Comparison of ENCODE assay signal across 33 cellular contexts in genomic region chrX:131057706-131058105, GRCh38. TPM values are rescaled to one million over a fixed set of nuclear protein-coding genes. Genes with fewer than 3 reads are reported as not detected.
"Had no signal": no experiment of that assay in that cellular context is flagged by ENCODE, and none has a peak within 500 bp of the region (broad histone marks: within the 10 kb centered on the region; RNA-seq: fewer than 3 reads in every experiment).

No MANE protein-coding gene starts in this region.

- ATAC-seq: effector memory CD8-positive, alpha-beta T cell; esophagus mucosa; foreskin keratinocyte; heart right ventricle; left lung; lower lobe of right lung; naive thymus-derived CD8-positive, alpha-beta T cell; stimulated activated naive CD8-positive, alpha-beta T cell treated with anti-CD3 and anti-CD28 coated beads, Interleukin-15, amount 100 ng/mL, for 72 hours had no signal

- H3K4me1 ChIP-seq: adrenal gland, foreskin keratinocyte, heart right ventricle, left lung, lower lobe of right lung, right lobe of liver, uterus had no signal

- H3K36me3 Mint-ChIP-seq: activated naive CD8-positive, alpha-beta T cell treated with anti-CD3 and anti-CD28 coated beads for 36 hours; naive thymus-derived CD8-positive, alpha-beta T cell; type B pancreatic cell had no signal

- H3K27ac ChIP-seq: adrenal gland, brain microvascular endothelial cell, foreskin keratinocyte, heart right ventricle, left lung, lower lobe of right lung, neutrophil, right lobe of liver, uterus had no signal

- H3K36me3 ChIP-seq: adrenal gland, brain microvascular endothelial cell, heart right ventricle, left lung, lower lobe of right lung, neutrophil, right lobe of liver, uterus had no signal

- H3K9me3 Mint-ChIP-seq: activated naive CD4-positive, alpha-beta T cell treated with anti-CD3 and anti-CD28 coated beads for 36 hours; activated naive CD8-positive, alpha-beta T cell treated with anti-CD3 and anti-CD28 coated beads for 36 hours; effector memory CD8-positive, alpha-beta T cell; stimulated activated naive CD8-positive, alpha-beta T cell treated with anti-CD3 and anti-CD28 coated beads, Interleukin-15, amount 100 ng/mL, for 72 hours; T-helper 2 cell treated with Interferon-gamma antibody and Interleukin-4, amounts not matched to agents 5 μg/mL and 100 μg/mL, for 36 hours; type B pancreatic cell had no signal

- DNase-seq: activated CD4-positive, alpha-beta T cell treated with anti-CD3 and anti-CD28 coated beads for 4 hours; activated CD4-positive, alpha-beta T cell treated with anti-CD3 and anti-CD28 coated beads, Interleukin-2, amount 50 U/mL, for 4 hours; activated effector memory CD4-positive, alpha-beta T cell treated with anti-CD3 and anti-CD28 coated beads, Interleukin-2, amount 50 U/mL, for 16 hours; activated naive CD4-positive, alpha-beta T cell treated with anti-CD3 and anti-CD28 coated beads for 36 hours; activated naive CD8-positive, alpha-beta T cell treated with anti-CD3 and anti-CD28 coated beads for 36 hours; activated T-cell treated with anti-CD3 and anti-CD28 coated beads for 4 hours; adrenal gland; brain microvascular endothelial cell; caudate nucleus; cortex of kidney; effector memory CD8-positive, alpha-beta T cell; foreskin keratinocyte; heart right ventricle; kidney glomerular epithelial cell; left lung; lower lobe of right lung; naive thymus-derived CD8-positive, alpha-beta T cell; right lobe of liver; stimulated activated CD4-positive, alpha-beta T cell treated with anti-CD3 and anti-CD28 coated beads, Interleukin-2, amount 100 ng/mL, for 48 hours; stimulated activated naive CD8-positive, alpha-beta T cell treated with anti-CD3 and anti-CD28 coated beads, Interleukin-15, amount 100 ng/mL, for 72 hours; substantia nigra; T-helper 1 cell; uterus had no signal

- H3K27ac Mint-ChIP-seq: activated naive CD4-positive, alpha-beta T cell treated with anti-CD3 and anti-CD28 coated beads for 36 hours; activated naive CD8-positive, alpha-beta T cell treated with anti-CD3 and anti-CD28 coated beads for 36 hours; effector memory CD8-positive, alpha-beta T cell; naive thymus-derived CD8-positive, alpha-beta T cell; stimulated activated naive CD8-positive, alpha-beta T cell treated with anti-CD3 and anti-CD28 coated beads, Interleukin-15, amount 100 ng/mL, for 72 hours; T-helper 2 cell treated with Interferon-gamma antibody and Interleukin-4, amounts not matched to agents 5 μg/mL and 100 μg/mL, for 36 hours; type B pancreatic cell had no signal

- H3K4me3 Mint-ChIP-seq: activated naive CD4-positive, alpha-beta T cell treated with anti-CD3 and anti-CD28 coated beads for 36 hours; activated naive CD8-positive, alpha-beta T cell treated with anti-CD3 and anti-CD28 coated beads for 36 hours; effector memory CD8-positive, alpha-beta T cell; naive thymus-derived CD8-positive, alpha-beta T cell; stimulated activated naive CD8-positive, alpha-beta T cell treated with anti-CD3 and anti-CD28 coated beads, Interleukin-15, amount 100 ng/mL, for 72 hours; T-helper 2 cell treated with Interferon-gamma antibody and Interleukin-4, amounts not matched to agents 5 μg/mL and 100 μg/mL, for 36 hours had no signal

- H3K4me1 Mint-ChIP-seq: activated naive CD8-positive, alpha-beta T cell treated with anti-CD3 and anti-CD28 coated beads for 36 hours; naive thymus-derived CD8-positive, alpha-beta T cell; stimulated activated naive CD8-positive, alpha-beta T cell treated with anti-CD3 and anti-CD28 coated beads, Interleukin-15, amount 100 ng/mL, for 72 hours had no signal

- H3K9me3 ChIP-seq: adrenal gland, heart right ventricle, left lung, lower lobe of right lung, neutrophil, right lobe of liver, uterus had no signal

- H3K27me3 ChIP-seq: brain microvascular endothelial cell had no signal

- H3K4me3 ChIP-seq: adrenal gland, heart right ventricle, left lung, lower lobe of right lung, right lobe of liver, uterus had no signal

RNA-seq across cellular contexts. Expression of gene ARHGAP36, which starts 0.4 kb away (rescaled TPM):
- total RNA-seq: activated naive CD4-positive, alpha-beta T cell treated with anti-CD3 and anti-CD28 coated beads for 36 hours; activated naive CD8-positive, alpha-beta T cell treated with anti-CD3 and anti-CD28 coated beads for 36 hours; astrocyte; chondrocyte; endothelial cell of umbilical vein; esophagus mucosa; foreskin keratinocyte; glomerular endothelial cell; heart right ventricle; left lung; lower lobe of right lung; naive thymus-derived CD8-positive, alpha-beta T cell; osteocyte; posterior vena cava; right lobe of liver had no signal
- polyA plus RNA-seq: endothelial cell of umbilical vein; foreskin keratinocyte; heart right ventricle; naive thymus-derived CD8-positive, alpha-beta T cell had no signal
